Comparison of ENCODE assay signal across 1 cellular context in genomic region chr1:35202048-35202719, GRCh38.
TF ChIP-seq lines count a peak whose summit lies in the region.

No MANE protein-coding gene starts in this region.

TF ChIP-seq in K562, 482 proteins besides CTCF, POLR2A, EP300 and RAD21 (continued from another document and continues in another):
- TF ChIP-seq HMBOX1 (IDR thresholded peaks at IDR 0.05) (no peak), KHSRP (IDR thresholded peaks at IDR 0.05) (no peak), KLF1 (tag; IDR thresholded peaks at IDR 0.05) (no peak), ZNF699 (CRISPR knock-in tag; IDR thresholded peaks at IDR 0.05; ENCODE audit: insufficient replicate concordance) (no peak), XRCC4 (IDR thresholded peaks at IDR 0.05; ENCODE audit: extremely low read depth, insufficient read depth, insufficient read length) (no peak), SREBF1 (IDR thresholded peaks at IDR 0.05; ENCODE audit: borderline replicate concordance, low read depth, low read length) (no peak), ZNF717 (CRISPR knock-in tag; IDR thresholded peaks at IDR 0.05) (no peak), FUS (optimal IDR thresholded peaks at IDR 0.05; ENCODE audit: low read depth, low read length) (no peak), SREBF2 (CRISPR knock-in tag; IDR thresholded peaks at IDR 0.05) (no peak), C11orf30 (IDR thresholded peaks at IDR 0.05; ENCODE audit: low read depth) (no peak), TSHZ1 (CRISPR knock-in tag; IDR thresholded peaks at IDR 0.05) (no peak), HCFC1 (IDR thresholded peaks at IDR 0.05; ENCODE audit: low read depth, low read length) (no peak), RBM25 (IDR thresholded peaks at IDR 0.05; ENCODE audit: low read depth, low read length, severe bottlenecking) (peak; percentile 5), E4F1 (CRISPR knock-in tag; IDR thresholded peaks at IDR 0.05; ENCODE audit: borderline replicate concordance) (no peak), KDM1A (IDR thresholded peaks at IDR 0.05) (peak in 1 of 2 experiments; percentile 10; a peak in 1 of 4 replicates), HDGF (IDR thresholded peaks at IDR 0.05) (no peak), ZNF133 (CRISPR knock-in tag; IDR thresholded peaks at IDR 0.05) (no peak), PTBP1 (IDR thresholded peaks at IDR 0.05; ENCODE audit: low read depth, low read length) (no peak), EGR1 (conservative IDR thresholded peaks at IDR 0.05) (no peak), ZNF324 (CRISPR knock-in tag; IDR thresholded peaks at IDR 0.05) (no peak), ELK3 (CRISPR knock-in tag; IDR thresholded peaks at IDR 0.05) (no peak), MECOM (CRISPR knock-in tag; IDR thresholded peaks at IDR 0.05) (no peak), RBBP5 (IDR thresholded peaks at IDR 0.05; ENCODE audit: borderline replicate concordance, insufficient read depth, low read length, poor library complexity, severe bottlenecking) (no peak)
- TF ChIP-seq, protein P1, sequence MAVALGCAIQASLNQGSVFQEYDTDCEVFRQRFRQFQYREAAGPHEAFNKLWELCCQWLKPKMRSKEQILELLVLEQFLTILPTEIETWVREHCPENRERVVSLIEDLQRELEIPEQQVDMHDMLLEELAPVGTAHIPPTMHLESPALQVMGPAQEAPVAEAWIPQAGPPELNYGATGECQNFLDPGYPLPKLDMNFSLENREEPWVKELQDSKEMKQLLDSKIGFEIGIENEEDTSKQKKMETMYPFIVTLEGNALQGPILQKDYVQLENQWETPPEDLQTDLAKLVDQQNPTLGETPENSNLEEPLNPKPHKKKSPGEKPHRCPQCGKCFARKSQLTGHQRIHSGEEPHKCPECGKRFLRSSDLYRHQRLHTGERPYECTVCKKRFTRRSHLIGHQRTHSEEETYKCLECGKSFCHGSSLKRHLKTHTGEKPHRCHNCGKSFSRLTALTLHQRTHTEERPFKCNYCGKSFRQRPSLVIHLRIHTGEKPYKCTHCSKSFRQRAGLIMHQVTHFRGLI (CRISPR knock-in tag; IDR thresholded peaks at IDR 0.05): no peak
- TF ChIP-seq, protein P2, sequence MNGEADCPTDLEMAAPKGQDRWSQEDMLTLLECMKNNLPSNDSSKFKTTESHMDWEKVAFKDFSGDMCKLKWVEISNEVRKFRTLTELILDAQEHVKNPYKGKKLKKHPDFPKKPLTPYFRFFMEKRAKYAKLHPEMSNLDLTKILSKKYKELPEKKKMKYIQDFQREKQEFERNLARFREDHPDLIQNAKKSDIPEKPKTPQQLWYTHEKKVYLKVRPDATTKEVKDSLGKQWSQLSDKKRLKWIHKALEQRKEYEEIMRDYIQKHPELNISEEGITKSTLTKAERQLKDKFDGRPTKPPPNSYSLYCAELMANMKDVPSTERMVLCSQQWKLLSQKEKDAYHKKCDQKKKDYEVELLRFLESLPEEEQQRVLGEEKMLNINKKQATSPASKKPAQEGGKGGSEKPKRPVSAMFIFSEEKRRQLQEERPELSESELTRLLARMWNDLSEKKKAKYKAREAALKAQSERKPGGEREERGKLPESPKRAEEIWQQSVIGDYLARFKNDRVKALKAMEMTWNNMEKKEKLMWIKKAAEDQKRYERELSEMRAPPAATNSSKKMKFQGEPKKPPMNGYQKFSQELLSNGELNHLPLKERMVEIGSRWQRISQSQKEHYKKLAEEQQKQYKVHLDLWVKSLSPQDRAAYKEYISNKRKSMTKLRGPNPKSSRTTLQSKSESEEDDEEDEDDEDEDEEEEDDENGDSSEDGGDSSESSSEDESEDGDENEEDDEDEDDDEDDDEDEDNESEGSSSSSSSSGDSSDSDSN (IDR thresholded peaks at IDR 0.05; ENCODE audit: borderline replicate concordance in 1 of 2, low read depth in 2 of 2, low read length in 2 of 2): no peak
- TF ChIP-seq, protein P3, sequence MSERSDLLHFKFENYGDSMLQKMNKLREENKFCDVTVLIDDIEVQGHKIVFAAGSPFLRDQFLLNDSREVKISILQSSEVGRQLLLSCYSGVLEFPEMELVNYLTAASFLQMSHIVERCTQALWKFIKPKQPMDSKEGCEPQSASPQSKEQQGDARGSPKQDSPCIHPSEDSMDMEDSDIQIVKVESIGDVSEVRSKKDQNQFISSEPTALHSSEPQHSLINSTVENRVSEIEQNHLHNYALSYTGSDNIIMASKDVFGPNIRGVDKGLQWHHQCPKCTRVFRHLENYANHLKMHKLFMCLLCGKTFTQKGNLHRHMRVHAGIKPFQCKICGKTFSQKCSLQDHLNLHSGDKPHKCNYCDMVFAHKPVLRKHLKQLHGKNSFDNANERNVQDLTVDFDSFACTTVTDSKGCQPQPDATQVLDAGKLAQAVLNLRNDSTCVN (CRISPR knock-in tag; IDR thresholded peaks at IDR 0.05): no peak
- TF ChIP-seq, protein P4, sequence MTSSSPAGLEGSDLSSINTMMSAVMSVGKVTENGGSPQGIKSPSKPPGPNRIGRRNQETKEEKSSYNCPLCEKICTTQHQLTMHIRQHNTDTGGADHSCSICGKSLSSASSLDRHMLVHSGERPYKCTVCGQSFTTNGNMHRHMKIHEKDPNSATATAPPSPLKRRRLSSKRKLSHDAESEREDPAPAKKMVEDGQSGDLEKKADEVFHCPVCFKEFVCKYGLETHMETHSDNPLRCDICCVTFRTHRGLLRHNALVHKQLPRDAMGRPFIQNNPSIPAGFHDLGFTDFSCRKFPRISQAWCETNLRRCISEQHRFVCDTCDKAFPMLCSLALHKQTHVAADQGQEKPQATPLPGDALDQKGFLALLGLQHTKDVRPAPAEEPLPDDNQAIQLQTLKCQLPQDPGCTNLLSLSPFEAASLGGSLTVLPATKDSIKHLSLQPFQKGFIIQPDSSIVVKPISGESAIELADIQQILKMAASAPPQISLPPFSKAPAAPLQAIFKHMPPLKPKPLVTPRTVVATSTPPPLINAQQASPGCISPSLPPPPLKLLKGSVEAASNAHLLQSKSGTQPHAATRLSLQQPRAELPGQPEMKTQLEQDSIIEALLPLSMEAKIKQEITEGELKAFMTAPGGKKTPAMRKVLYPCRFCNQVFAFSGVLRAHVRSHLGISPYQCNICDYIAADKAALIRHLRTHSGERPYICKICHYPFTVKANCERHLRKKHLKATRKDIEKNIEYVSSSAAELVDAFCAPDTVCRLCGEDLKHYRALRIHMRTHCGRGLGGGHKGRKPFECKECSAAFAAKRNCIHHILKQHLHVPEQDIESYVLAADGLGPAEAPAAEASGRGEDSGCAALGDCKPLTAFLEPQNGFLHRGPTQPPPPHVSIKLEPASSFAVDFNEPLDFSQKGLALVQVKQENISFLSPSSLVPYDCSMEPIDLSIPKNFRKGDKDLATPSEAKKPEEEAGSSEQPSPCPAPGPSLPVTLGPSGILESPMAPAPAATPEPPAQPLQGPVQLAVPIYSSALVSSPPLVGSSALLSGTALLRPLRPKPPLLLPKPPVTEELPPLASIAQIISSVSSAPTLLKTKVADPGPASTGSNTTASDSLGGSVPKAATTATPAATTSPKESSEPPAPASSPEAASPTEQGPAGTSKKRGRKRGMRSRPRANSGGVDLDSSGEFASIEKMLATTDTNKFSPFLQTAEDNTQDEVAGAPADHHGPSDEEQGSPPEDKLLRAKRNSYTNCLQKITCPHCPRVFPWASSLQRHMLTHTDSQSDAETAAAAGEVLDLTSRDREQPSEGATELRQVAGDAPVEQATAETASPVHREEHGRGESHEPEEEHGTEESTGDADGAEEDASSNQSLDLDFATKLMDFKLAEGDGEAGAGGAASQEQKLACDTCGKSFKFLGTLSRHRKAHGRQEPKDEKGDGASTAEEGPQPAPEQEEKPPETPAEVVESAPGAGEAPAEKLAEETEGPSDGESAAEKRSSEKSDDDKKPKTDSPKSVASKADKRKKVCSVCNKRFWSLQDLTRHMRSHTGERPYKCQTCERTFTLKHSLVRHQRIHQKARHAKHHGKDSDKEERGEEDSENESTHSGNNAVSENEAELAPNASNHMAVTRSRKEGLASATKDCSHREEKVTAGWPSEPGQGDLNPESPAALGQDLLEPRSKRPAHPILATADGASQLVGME (CRISPR knock-in tag; IDR thresholded peaks at IDR 0.05): no peak
